8 cellular contexts compared by ENCODE assay signal in genomic region chr16:81480856-81481821, GRCh38. TPM values are rescaled to one million over a fixed set of nuclear protein-coding genes. Genes with fewer than 3 reads are reported as not detected.
DNase-seq lines count a peak whose midpoint lies in the region; ATAC-seq and TF ChIP-seq lines count a peak whose summit lies in the region.

No MANE protein-coding gene starts in this region.

- peaks cover 100% of the 10 kb centered on the region for H4K20me1 ChIP-seq in BLaER1
- peaks cover 78% of the 10 kb centered on the region for H4K20me1 ChIP-seq in neural progenitor cell (ENCODE audit: low read depth)

- TF ChIP-seq POLR2A in GM18526 (IDR thresholded peaks at IDR 0.05; ENCODE audit: extremely low read depth, insufficient read length): peak; percentile 59

- H3K4me2 ChIP-seq in BLaER1 (peak overlapping the region; percentile 79), parathyroid adenoma (ENCODE audit: low read length) (no peak overlapping the region), neural progenitor cell (no peak overlapping the region)

- ATAC-seq in HG02884 (IDR thresholded peaks at IDR 0.05; ENCODE audit: unreplicated experiment): peak; percentile 83

- H3K4me1 ChIP-seq in BLaER1 (peaks cover 100% of the 10 kb centered on the region), parathyroid adenoma (no peaks in the 10 kb centered on the region), neural progenitor cell (peaks cover 9% of the 10 kb centered on the region)

- H3K4me3 ChIP-seq in BLaER1 (no peak overlapping the region), epithelial cell of proximal tubule (ENCODE audit: low read depth, low read length) (no peak overlapping the region), parathyroid adenoma (ENCODE audit: low read depth, low read length) (no peak overlapping the region), neural progenitor cell (no peak overlapping the region)

- H3K4me1 Mint-ChIP-seq in neural progenitor cell: peaks cover 55% of the 10 kb centered on the region

- H3K27me3 ChIP-seq in BLaER1 (no peaks in the 10 kb centered on the region), parathyroid adenoma (ENCODE audit: control insufficient read depth, insufficient read depth, low read length) (no peaks in the 10 kb centered on the region), neural progenitor cell (no peaks in the 10 kb centered on the region)

- H3K27me3 Mint-ChIP-seq in neural progenitor cell (ENCODE audit: insufficient read depth, low read depth): peaks cover 4% of the 10 kb centered on the region

- TF ChIP-seq CTCF in epithelial cell of proximal tubule (conservative IDR thresholded peaks at IDR 0.05; ENCODE audit: low read depth, low read length): peak; percentile 6
- TF ChIP-seq CTCF in parathyroid adenoma (IDR thresholded peaks at IDR 0.05): no peak
- TF ChIP-seq CTCF in neural progenitor cell (IDR thresholded peaks at IDR 0.05): no peak

- no peaks in the 10 kb centered on the region for H3K9me3 Mint-ChIP-seq in neural progenitor cell

- H3K9ac ChIP-seq in BLaER1 (peak overlapping the region; percentile 7; the same call in 1 of the 2 replicates), parathyroid adenoma (no peak overlapping the region), neural progenitor cell (no peak overlapping the region)

- no peak overlapping the region for H3K4me3 Mint-ChIP-seq in neural progenitor cell

- no peaks in the 10 kb centered on the region for H3F3A ChIP-seq in neural progenitor cell (ENCODE audit: low read depth)

- peaks cover 4% of the 10 kb centered on the region; the same call in 1 of the 2 replicates for H3K9me3 ChIP-seq in BLaER1
- H3K9me3 ChIP-seq in parathyroid adenoma (ENCODE audit: control insufficient read depth, low read length): no peaks in the 10 kb centered on the region
- no peaks in the 10 kb centered on the region for H3K9me3 ChIP-seq in neural progenitor cell (ENCODE audit: low read depth)

- H3K36me3 Mint-ChIP-seq in neural progenitor cell: peaks cover 9% of the 10 kb centered on the region

- DNase-seq in NCI-H69 (lab: John Stamatoyannopoulos, UW) (peak; percentile 16), epithelial cell of proximal tubule (ENCODE audit: low read depth) (no peak), neural progenitor cell (ENCODE audit: low spot score) (no peak), NCI-H2107 (lab: John Stamatoyannopoulos, UW) (no peak)

- H3K36me3 ChIP-seq in BLaER1: peaks cover 50% of the 10 kb centered on the region
- H3K36me3 ChIP-seq in parathyroid adenoma (ENCODE audit: control insufficient read depth, insufficient read depth, low read length): no peaks in the 10 kb centered on the region
- no peaks in the 10 kb centered on the region for H3K36me3 ChIP-seq in neural progenitor cell

- peaks cover 64% of the 10 kb centered on the region for H3K79me2 ChIP-seq in parathyroid adenoma
- peaks cover 93% of the 10 kb centered on the region for H3K79me2 ChIP-seq in neural progenitor cell (ENCODE audit: low read depth)

- peak overlapping the region; percentile 71 for H3K27ac ChIP-seq in BLaER1
- H3K27ac ChIP-seq in parathyroid adenoma: peak overlapping the region; percentile 29
- H3K27ac ChIP-seq in neural progenitor cell: no peak overlapping the region

- H3K27ac Mint-ChIP-seq in neural progenitor cell: no peak overlapping the region

- H2AFZ ChIP-seq in parathyroid adenoma (no peak overlapping the region), neural progenitor cell (replicated peaks) (no peak overlapping the region)

RNA-seq across cellular contexts. Expression of gene CMIP, which starts 36.5 kb away (rescaled TPM):
- total RNA-seq in epithelial cell of proximal tubule: 13.6 and 19.1 TPM in 2 replicates
- total RNA-seq in neural progenitor cell (ENCODE audit: low replicate concordance): 6.6 and 12.5 TPM in 2 replicates
